ENCODE assay signal across 8 cellular contexts in genomic region chr1:98468111-98468717, GRCh38.
A peak's percentile ranks its signal among the peaks of the same experiment; 100 is the strongest.
DNase-seq lines count a peak whose midpoint lies in the region; ATAC-seq and TF ChIP-seq lines count a peak whose summit lies in the region.

No MANE protein-coding gene starts in this region.

- no peaks in the 10 kb centered on the region for H3K36me3 ChIP-seq in uterus

- peaks cover 4% of the 10 kb centered on the region for H3K27me3 Mint-ChIP-seq in activated CD8-positive, alpha-beta T cell treated with anti-CD3 and anti-CD28 coated beads, Interleukin-2, amount 10 ng/mL, durations not matched to agents 7 days and 5 days (ENCODE audit: low read depth)
- H3K27me3 Mint-ChIP-seq in activated naive CD4-positive, alpha-beta T cell treated with anti-CD3 and anti-CD28 coated beads, Interleukin-2, amount 10 ng/mL, durations not matched to agents 7 days and 5 days, result no peaks in the 10 kb centered on the region

- H3K27me3 ChIP-seq in uterus, result no peaks in the 10 kb centered on the region

- H3K27ac ChIP-seq in uterus, result no peak overlapping the region

- H3K9me3 Mint-ChIP-seq in activated CD8-positive, alpha-beta T cell treated with anti-CD3 and anti-CD28 coated beads, Interleukin-2, amount 10 ng/mL, durations not matched to agents 7 days and 5 days (ENCODE audit: insufficient read depth), result no peaks in the 10 kb centered on the region
- no peaks in the 10 kb centered on the region for H3K9me3 Mint-ChIP-seq in activated naive CD4-positive, alpha-beta T cell treated with anti-CD3 and anti-CD28 coated beads, Interleukin-2, amount 10 ng/mL, durations not matched to agents 7 days and 5 days

- no peak overlapping the region for H3K4me3 ChIP-seq in uterus

- DNase-seq in NCI-H526 (lab: John Stamatoyannopoulos, UW) (peak; percentile 18 to 41), NCI-H526 treated with DMSO at 0.1 percent for 48 hours (lab: John Stamatoyannopoulos, UW) (no peak), NCI-H1092 treated with DMSO at 0.1 percent for 48 hours (lab: John Stamatoyannopoulos, UW) (peak; percentile 50), iris pigment epithelial cell (ENCODE audit: low read depth) (peak; percentile 80), uterus (no peak), retina (no peak)
- DNase-seq in activated CD8-positive, alpha-beta T cell treated with anti-CD3 and anti-CD28 coated beads, Interleukin-2, amount 10 ng/mL, durations not matched to agents 7 days and 5 days, result peak; percentile 24
- DNase-seq in activated naive CD4-positive, alpha-beta T cell treated with anti-CD3 and anti-CD28 coated beads, Interleukin-2, amount 10 ng/mL, durations not matched to agents 7 days and 5 days, result no peak

- no peaks in the 10 kb centered on the region for H3K4me1 ChIP-seq in uterus

- peak; percentile 20 to 40 (median 36) for TF ChIP-seq CTCF in uterus (IDR thresholded peaks at IDR 0.05)

- TF ChIP-seq POLR2A in uterus (IDR thresholded peaks at IDR 0.05), result no peak

- H3K36me3 Mint-ChIP-seq in activated CD8-positive, alpha-beta T cell treated with anti-CD3 and anti-CD28 coated beads, Interleukin-2, amount 10 ng/mL, durations not matched to agents 7 days and 5 days (ENCODE audit: low read depth), result no peaks in the 10 kb centered on the region
- H3K36me3 Mint-ChIP-seq in activated naive CD4-positive, alpha-beta T cell treated with anti-CD3 and anti-CD28 coated beads, Interleukin-2, amount 10 ng/mL, durations not matched to agents 7 days and 5 days, result no peaks in the 10 kb centered on the region

- intact Hi-C loops in uterus (cut with DNase I; ENCODE audit: low total_unique reads), result no loop called here

- no peaks in the 10 kb centered on the region for H3K4me1 Mint-ChIP-seq in activated CD8-positive, alpha-beta T cell treated with anti-CD3 and anti-CD28 coated beads, Interleukin-2, amount 10 ng/mL, durations not matched to agents 7 days and 5 days (ENCODE audit: low read depth)
- H3K4me1 Mint-ChIP-seq in activated naive CD4-positive, alpha-beta T cell treated with anti-CD3 and anti-CD28 coated beads, Interleukin-2, amount 10 ng/mL, durations not matched to agents 7 days and 5 days, result no peaks in the 10 kb centered on the region

- CTCF ChIA-PET in activated CD8-positive, alpha-beta T cell treated with anti-CD3 and anti-CD28 coated beads, Interleukin-2, amount 10 ng/mL, durations not matched to agents 7 days and 5 days (lab: Charles Lee), result interaction anchor here (0.6 to 1.4 kb wide), 8 partner anchors 9 to 420 kb away, joined by 3 to 5 read pairs (median 3); no protein-coding TSS in a partner anchor
- CTCF ChIA-PET in activated naive CD4-positive, alpha-beta T cell treated with anti-CD3 and anti-CD28 coated beads, Interleukin-2, amount 10 ng/mL, durations not matched to agents 7 days and 5 days (lab: Charles Lee), result interaction anchor here (0.7 kb wide), 1 partner anchor 413 kb away, joined by 3 read pairs; no protein-coding TSS in a partner anchor

- no peak overlapping the region for H3K4me3 Mint-ChIP-seq in activated CD8-positive, alpha-beta T cell treated with anti-CD3 and anti-CD28 coated beads, Interleukin-2, amount 10 ng/mL, durations not matched to agents 7 days and 5 days
- H3K4me3 Mint-ChIP-seq in activated naive CD4-positive, alpha-beta T cell treated with anti-CD3 and anti-CD28 coated beads, Interleukin-2, amount 10 ng/mL, durations not matched to agents 7 days and 5 days, result no peak overlapping the region

- H3K27ac Mint-ChIP-seq in activated CD8-positive, alpha-beta T cell treated with anti-CD3 and anti-CD28 coated beads, Interleukin-2, amount 10 ng/mL, durations not matched to agents 7 days and 5 days, result no peak overlapping the region
- no peak overlapping the region for H3K27ac Mint-ChIP-seq in activated naive CD4-positive, alpha-beta T cell treated with anti-CD3 and anti-CD28 coated beads, Interleukin-2, amount 10 ng/mL, durations not matched to agents 7 days and 5 days

- ATAC-seq in activated CD8-positive, alpha-beta T cell treated with anti-CD3 and anti-CD28 coated beads, Interleukin-2, amount 10 ng/mL, durations not matched to agents 7 days and 5 days, result no peak

- H3K9me3 ChIP-seq in uterus, result no peaks in the 10 kb centered on the region

- POLR2A ChIA-PET in activated CD8-positive, alpha-beta T cell treated with anti-CD3 and anti-CD28 coated beads, Interleukin-2, amount 10 ng/mL, durations not matched to agents 7 days and 5 days (lab: Charles Lee), result no interaction called here

Comparison
In these comparisons a context has a peak if more than half of its experiments do, and no peak if none do; other contexts are left out.
1. DNase-seq: peak in NCI-H526 (2 of 2), NCI-H1092 treated with DMSO at 0.1 percent for 48 hours (single experiment), activated CD8-positive, alpha-beta T cell treated with anti-CD3 and anti-CD28 coated beads, Interleukin-2, amount 10 ng/mL, durations not matched to agents 7 days and 5 days (single experiment) and iris pigment epithelial cell (single experiment); none in NCI-H526 treated with DMSO at 0.1 percent for 48 hours (single experiment), uterus (0 of 2), retina (single experiment) and activated naive CD4-positive, alpha-beta T cell treated with anti-CD3 and anti-CD28 coated beads, Interleukin-2, amount 10 ng/mL, durations not matched to agents 7 days and 5 days (single experiment).